In genomic region chr1:46303038-46303871, GRCh38 we compare ENCODE assay signal across 8 cellular contexts. TPM values are rescaled to one million over a fixed set of nuclear protein-coding genes. Genes with fewer than 3 reads are reported as not detected.
DNase-seq lines count a peak whose midpoint lies in the region; ATAC-seq, FAIRE-seq and TF ChIP-seq lines count a peak whose summit lies in the region.

A gene with protein sequence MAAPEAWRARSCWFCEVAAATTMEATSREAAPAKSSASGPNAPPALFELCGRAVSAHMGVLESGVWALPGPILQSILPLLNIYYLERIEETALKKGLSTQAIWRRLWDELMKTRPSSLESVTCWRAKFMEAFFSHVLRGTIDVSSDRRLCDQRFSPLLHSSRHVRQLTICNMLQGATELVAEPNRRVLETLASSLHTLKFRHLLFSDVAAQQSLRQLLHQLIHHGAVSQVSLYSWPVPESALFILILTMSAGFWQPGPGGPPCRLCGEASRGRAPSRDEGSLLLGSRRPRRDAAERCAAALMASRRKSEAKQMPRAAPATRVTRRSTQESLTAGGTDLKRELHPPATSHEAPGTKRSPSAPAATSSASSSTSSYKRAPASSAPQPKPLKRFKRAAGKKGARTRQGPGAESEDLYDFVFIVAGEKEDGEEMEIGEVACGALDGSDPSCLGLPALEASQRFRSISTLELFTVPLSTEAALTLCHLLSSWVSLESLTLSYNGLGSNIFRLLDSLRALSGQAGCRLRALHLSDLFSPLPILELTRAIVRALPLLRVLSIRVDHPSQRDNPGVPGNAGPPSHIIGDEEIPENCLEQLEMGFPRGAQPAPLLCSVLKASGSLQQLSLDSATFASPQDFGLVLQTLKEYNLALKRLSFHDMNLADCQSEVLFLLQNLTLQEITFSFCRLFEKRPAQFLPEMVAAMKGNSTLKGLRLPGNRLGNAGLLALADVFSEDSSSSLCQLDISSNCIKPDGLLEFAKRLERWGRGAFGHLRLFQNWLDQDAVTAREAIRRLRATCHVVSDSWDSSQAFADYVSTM (minus strand): TSS chr1:46303616. CDS start chr1:46303322, 294 bp downstream.
Gene UQCRH (plus strand): TSS chr1:46303698. CDS start chr1:46303767, 69 bp downstream.

- DNase-seq in GM18507 (ENCODE audit: extremely low spot score, insufficient read length, low read depth) (peak; percentile 81), NCI-H2029 treated with DMSO at 0.1 percent for 48 hours (lab: John Stamatoyannopoulos, UW) (peak; percentile 99), T-helper 9 cell (peak; percentile 90), astrocyte of the cerebellum (ENCODE audit: low read depth) (peak; percentile 93), hepatic stellate cell (ENCODE audit: low spot score) (peak; percentile 96), aorta (peak; percentile 96 to 98)

- in situ Hi-C loops in astrocyte of the cerebellum (cut with HindIII; ENCODE audit: low sequenced_read_pairs) = no loop called here

- H3K27ac ChIP-seq in rectal smooth muscle tissue (ENCODE audit: low read depth, low read length) (peak within 1 kb of the TSS; percentile 98), aorta (ENCODE audit: low read depth in 1 of 2, low read length in 2 of 2) (peak within 1 kb of the TSS; percentile 87 to 93)

- H3K36me3 ChIP-seq in rectal smooth muscle tissue (ENCODE audit: control insufficient read depth, insufficient read depth, low read length) = no peaks in the 10 kb centered on the region
- H3K36me3 ChIP-seq in aorta (ENCODE audit: control insufficient read depth in 1 of 2, insufficient read depth in 2 of 2, low read length in 1 of 2) = no peaks in the 10 kb centered on the region

- no peaks in the 10 kb centered on the region for H3K9me3 ChIP-seq in aorta (ENCODE audit: control insufficient read depth, low read length)

- ATAC-seq in HG02981 (IDR thresholded peaks at IDR 0.05; ENCODE audit: unreplicated experiment) = peak; percentile 77
- peak; percentile 96 for ATAC-seq in aorta (ENCODE audit: low FRiP score)

- FAIRE-seq in GM18507 (lab: Jason Lieb, UNC) = peak; percentile 93

- intact Hi-C loops in aorta (cut with DNase I) = loop anchor here (1.0 to 5.0 kb wide), 3 partner anchors 37 to 56 kb away; partner anchors contain the start of genes NSUN4 (in 1 of the 2) and RAD54L (in 1 of the 2)

- H3K27me3 ChIP-seq in rectal smooth muscle tissue (ENCODE audit: control insufficient read depth, insufficient read depth, low read length) (no peaks in the 10 kb centered on the region), aorta (ENCODE audit: control insufficient read depth in 1 of 2, insufficient read depth in 2 of 2, low read length in 1 of 2) (no peaks in the 10 kb centered on the region)

- WGBS in aorta, 2 donors = 0% methylated on average over 60 to 61 of the region's 61 CpGs

- H3K9ac ChIP-seq in rectal smooth muscle tissue (ENCODE audit: low read length) = peak within 1 kb of the TSS; percentile 99

- TF ChIP-seq CTCF in astrocyte of the cerebellum (IDR thresholded peaks at IDR 0.05; ENCODE audit: low read depth, low read length, missing control alignments) = no peak

- H3K4me3 ChIP-seq in astrocyte of the cerebellum (ENCODE audit: low read depth, low read length) (peak within 1 kb of the TSS; percentile 94), rectal smooth muscle tissue (ENCODE audit: low read length) (peak within 1 kb of the TSS; percentile 81), aorta (ENCODE audit: low read length in 2 of 2) (peak within 1 kb of the TSS; percentile 83 to 86)

- H3K4me1 ChIP-seq in rectal smooth muscle tissue (ENCODE audit: control insufficient read depth, insufficient read depth, low read length) (peaks cover 17% of the 10 kb centered on the region), aorta (ENCODE audit: control insufficient read depth in 1 of 2, insufficient read depth in 2 of 2, low read length in 2 of 2) (no peaks in the 10 kb centered on the region)

RNA-seq across cellular contexts. Expression of the first gene that starts in this region (rescaled TPM):
- 10 to 100 TPM; 48.5 to 49.1 TPM for total RNA-seq in aorta
- 10 to 100 TPM; 13.4 to 39.8 TPM for polyA plus RNA-seq in aorta

RNA-seq across cellular contexts. Expression of gene UQCRH, which starts in this region (rescaled TPM):
- 100 to 1,000 TPM; 100 to 134 TPM for total RNA-seq in aorta
- polyA plus RNA-seq in aorta = 100 to 1,000 TPM; 262 to 739 TPM

Comparison
In these comparisons a context has a peak if more than half of its experiments do, and no peak if none do; other contexts are left out.
1. Peak in every context shown above with its lines: DNase-seq, ATAC-seq, H3K4me3 ChIP-seq and H3K27ac ChIP-seq.